In genomic region chr1:39287541-39287940, GRCh38 we compare ENCODE assay signal across 9 cellular contexts.
"Had no signal": no experiment of that assay in that cellular context is flagged by ENCODE, and none has a peak within 500 bp of the region (broad histone marks: within the 10 kb centered on the region; RNA-seq: fewer than 3 reads in every experiment).

No MANE protein-coding gene starts in this region.

- DNase-seq: GM23248, GOT3, H7, HCEC 1CT, HFFc6, IMR-90, KBM-7 had no signal

- H3K4me3 ChIP-seq: GM23248 had no signal

- H3K4me2 ChIP-seq: KMS-11 had no signal

- H2AFZ ChIP-seq: GM23248 had no signal

- H3K9ac ChIP-seq: GM23248, KMS-11 had no signal

- H3K27ac ChIP-seq: GM23248, HL-60, KMS-11 had no signal
